Comparison of ENCODE assay signal across 19 cellular contexts in the genomic region with DNA sequence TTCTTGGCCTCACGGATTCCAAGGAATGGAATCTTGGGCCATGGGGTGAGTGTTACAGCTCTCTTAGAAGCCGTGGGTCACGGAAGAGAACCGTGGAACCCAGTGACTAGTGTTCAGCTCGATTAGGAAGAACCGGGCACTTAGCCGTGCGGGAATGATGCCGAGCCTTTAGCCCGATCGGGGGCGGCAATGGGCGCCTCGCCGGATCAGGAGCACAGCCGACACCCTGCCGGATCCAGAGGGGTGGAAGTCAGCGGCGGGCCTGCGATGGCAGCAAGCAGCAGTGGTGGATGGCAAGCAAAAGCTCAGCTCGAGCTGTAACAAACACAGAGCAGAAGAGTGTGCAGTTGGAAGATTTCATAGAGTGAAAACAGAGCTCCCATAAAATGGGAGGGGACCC. TPM values are rescaled to one million over a fixed set of nuclear protein-coding genes. Genes with fewer than 3 reads are reported as not detected.
DNase-seq lines count a peak whose midpoint lies in the region; FAIRE-seq and TF ChIP-seq lines count a peak whose summit lies in the region.
"Had no signal": no experiment of that assay in that cellular context is flagged by ENCODE, and none has a peak within 500 bp of the region (broad histone marks: within the 10 kb centered on the region; RNA-seq: fewer than 3 reads in every experiment).

No MANE protein-coding gene starts in this region.

- H3K4ac ChIP-seq in neuronal stem cell (ENCODE audit: low read length): no peak overlapping the region

- DNase-seq in CD14-positive monocyte (ENCODE audit: low spot score) (no peak), kidney (peak; percentile 36), neuronal stem cell (ENCODE audit: low spot score) (no peak), NCI-H2227 treated with DMSO at 0.1 percent for 48 hours (lab: John Stamatoyannopoulos, UW) (no peak), SJCRH30 (no peak)
- no peak for DNase-seq in activated T-cell treated with anti-CD3 and anti-CD28 coated beads, Interleukin-2, amount 50 U/mL, for 48 hours
- DNase-seq: ACHN; BE2C; C1 segment of cervical spinal cord; Caco-2; CD4-positive, alpha-beta T cell; GM23248 had no signal

- no peak overlapping the region for H2AK5ac ChIP-seq in neuronal stem cell (ENCODE audit: low read depth, low read length)

- no peaks in the 10 kb centered on the region for H3K36me3 ChIP-seq in kidney (ENCODE audit: control insufficient read depth in 1 of 2, insufficient read depth in 2 of 2, low read length in 2 of 2)
- H3K36me3 ChIP-seq in neuronal stem cell (replicated peaks in 1 of 2; ENCODE audit: control insufficient read depth in 2 of 2, insufficient read depth in 2 of 2, low read length in 2 of 2): no peaks in the 10 kb centered on the region
- H3K36me3 ChIP-seq in SJCRH30: no peaks in the 10 kb centered on the region
- H3K36me3 ChIP-seq: BE2C, HAP-1 had no signal

- H2BK5ac ChIP-seq in neuronal stem cell (ENCODE audit: low read length): no peak overlapping the region

- intact Hi-C loops in CD14-positive monocyte (cut with micrococcal nuclease): no loop called here
- intact Hi-C loops in kidney (cut with DNase I): no loop called here

- no peak overlapping the region for H2AFZ ChIP-seq in neuronal stem cell (ENCODE audit: low read length)

- H4K91ac ChIP-seq in neuronal stem cell (ENCODE audit: low read depth, low read length, poor library complexity): no peak overlapping the region

- H3K27me3 ChIP-seq in neuronal stem cell (ENCODE audit: control insufficient read depth in 3 of 3, insufficient read depth in 3 of 3, low read depth in 1 of 3, low read length in 3 of 3) (peaks cover 0 to 19% (median 0%) of the 10 kb centered on the region in 3 experiments), SJCRH30 (no peaks in the 10 kb centered on the region)
- H3K27me3 ChIP-seq: BE2C had no signal

- no peak overlapping the region for H2BK15ac ChIP-seq in neuronal stem cell (ENCODE audit: low read length)

- H3K79me1 ChIP-seq in neuronal stem cell (ENCODE audit: low read depth, low read length): no peaks in the 10 kb centered on the region

- H3K9me3 ChIP-seq in kidney (ENCODE audit: control insufficient read depth in 1 of 2, low read length in 2 of 2) (no peaks in the 10 kb centered on the region), neuronal stem cell (replicated peaks in 1 of 2; ENCODE audit: control insufficient read depth in 2 of 2, insufficient read depth in 1 of 2, low read depth in 1 of 2, low read length in 2 of 2) (no peaks in the 10 kb centered on the region), SJCRH30 (replicated peaks) (no peaks in the 10 kb centered on the region)
- H3K9me3 ChIP-seq: BE2C, Caco-2, HAP-1 had no signal

- no CpG with 5 or more reads among the region's 21 CpGs for WGBS in neuronal stem cell (ENCODE audit: extremely low coverage in 2 of 2, insufficient read length in 2 of 2, insufficient replicate concordance in 1 of 2), 2 donors

- H3K23ac ChIP-seq in neuronal stem cell (ENCODE audit: low read depth, low read length, poor library complexity): no peak overlapping the region

- peaks cover 1 to 3% (median 3%) of the 10 kb centered on the region in 3 donors for H3K27me3 Mint-ChIP-seq in CD14-positive monocyte (ENCODE audit: low read depth in 3 of 3)

- TF ChIP-seq CTCF in CD14-positive monocyte (IDR thresholded peaks at IDR 0.05) (no peak), kidney (IDR thresholded peaks at IDR 0.05; ENCODE audit: borderline replicate concordance, extremely low read depth, insufficient read depth) (no peak)

- peaks cover 0 to 4% (median 2%) of the 10 kb centered on the region in 7 donors for H3K9me3 Mint-ChIP-seq in CD14-positive monocyte
- H3K9me3 Mint-ChIP-seq: CD4-positive, alpha-beta T cell had no signal

- H3K9ac ChIP-seq in kidney (ENCODE audit: low read length in 2 of 2) (no peak overlapping the region), neuronal stem cell (ENCODE audit: low read depth, low read length, poor library complexity) (no peak overlapping the region)

- no peaks in the 10 kb centered on the region for H3K4me1 ChIP-seq in kidney (ENCODE audit: control insufficient read depth in 1 of 2, insufficient read depth in 1 of 2, low read depth in 1 of 2, low read length in 2 of 2)
- H3K4me1 ChIP-seq in neuronal stem cell (ENCODE audit: control insufficient read depth in 2 of 2, insufficient read depth in 1 of 2, low read depth in 1 of 2, low read length in 2 of 2): no peaks in the 10 kb centered on the region
- no peaks in the 10 kb centered on the region for H3K4me1 ChIP-seq in SJCRH30
- H3K4me1 ChIP-seq: BE2C had no signal

- no peak for FAIRE-seq in kidney (lab: Jason Lieb, UNC)
- FAIRE-seq: D721Med, G401.6, GM12892, GM18507, HepG2 had no signal

- no peak overlapping the region for H3K14ac ChIP-seq in neuronal stem cell (ENCODE audit: low read length)

- peak overlapping the region; percentile 83 to 96 (median 89) for H3K27ac Mint-ChIP-seq in CD14-positive monocyte
- H3K27ac Mint-ChIP-seq: CD4-positive, alpha-beta T cell; IgD-negative memory B cell had no signal

- peaks cover 0 to 3% of the 10 kb centered on the region in 2 donors for H3K36me3 Mint-ChIP-seq in CD14-positive monocyte
- H3K36me3 Mint-ChIP-seq: IgD-negative memory B cell had no signal

- H3K4me3 ChIP-seq in kidney (ENCODE audit: low read length in 2 of 2) (no peak overlapping the region), neuronal stem cell (ENCODE audit: low read length in 2 of 2) (no peak overlapping the region), SJCRH30 (no peak overlapping the region)
- H3K4me3 ChIP-seq: GM23248, HAP-1 had no signal

- H3K18ac ChIP-seq in neuronal stem cell (ENCODE audit: low read length): peak overlapping the region; percentile 64

- no peak overlapping the region for H3K4me2 ChIP-seq in neuronal stem cell (ENCODE audit: insufficient read depth, low read length, poor library complexity, severe bottlenecking)

- peaks cover 68% of the 10 kb centered on the region for H3K4me1 Mint-ChIP-seq in CD14-positive monocyte
- H3K4me1 Mint-ChIP-seq: IgD-negative memory B cell had no signal

- no peak overlapping the region for H2BK12ac ChIP-seq in neuronal stem cell (ENCODE audit: low read length)

- H2BK120ac ChIP-seq in neuronal stem cell (ENCODE audit: low read depth, low read length): no peak overlapping the region

- H3K27ac ChIP-seq in kidney (ENCODE audit: low read depth in 2 of 2, low read length in 2 of 2): no peak overlapping the region
- no peak overlapping the region for H3K27ac ChIP-seq in neuronal stem cell (replicated peaks; ENCODE audit: low read length)
- no peak overlapping the region for H3K27ac ChIP-seq in SJCRH30

- no peak overlapping the region for H4K8ac ChIP-seq in neuronal stem cell (ENCODE audit: low read depth, low read length)

- H3K4me3 Mint-ChIP-seq in CD14-positive monocyte: no peak overlapping the region
- H3K4me3 Mint-ChIP-seq: CD4-positive, alpha-beta T cell; IgD-negative memory B cell had no signal

RNA-seq across cellular contexts. Expression of a gene that starts 21.1 kb away (rescaled TPM):
- polyA plus RNA-seq in CD14-positive monocyte (1 to 10 TPM; 1.0 to 1.3 TPM), kidney (ENCODE audit: insufficient read depth, low read depth, low replicate concordance) (11.4 TPM)
- total RNA-seq in kidney: 33.4 TPM
- 21.6 TPM for polyA plus RNA-seq in neuronal stem cell (2013, experiment 1 of 2)
- polyA plus RNA-seq in neuronal stem cell (2013, experiment 2 of 2): 22.4 TPM
- total RNA-seq in SJCRH30 (2014; rRNA removed; shearing (Covaris generic)): 7.2 and 7.6 TPM in 2 replicates

RNA-seq across cellular contexts. Expression of a gene that starts 45.1 kb away (rescaled TPM):
- 1 to 10 TPM; 2.8 to 3.0 TPM for polyA plus RNA-seq in CD14-positive monocyte
- total RNA-seq in kidney: 3.2 TPM
- polyA plus RNA-seq in kidney (ENCODE audit: insufficient read depth, low read depth, low replicate concordance): 0.82 TPM
- polyA plus RNA-seq in neuronal stem cell (2013, experiment 1 of 2): 4.2 TPM
- polyA plus RNA-seq in neuronal stem cell (2013, experiment 2 of 2): 3.8 TPM
- 0.68 and 2.3 TPM in 2 replicates for total RNA-seq in SJCRH30 (2014; rRNA removed; shearing (Covaris generic))

RNA-seq across cellular contexts. Expression of a gene that starts 55.8 kb away (rescaled TPM):
- 1 to 10 TPM; 5.1 to 6.9 TPM for polyA plus RNA-seq in CD14-positive monocyte
- 28.8 TPM for total RNA-seq in kidney
- polyA plus RNA-seq in kidney (ENCODE audit: insufficient read depth, low read depth, low replicate concordance): 16.1 TPM
- polyA plus RNA-seq in neuronal stem cell (2013, experiment 1 of 2): 10.3 TPM
- polyA plus RNA-seq in neuronal stem cell (2013, experiment 2 of 2): 8.8 TPM
- total RNA-seq in SJCRH30 (2014; rRNA removed; shearing (Covaris generic)): 16.0 and 17.1 TPM in 2 replicates
